In the genomic region with DNA sequence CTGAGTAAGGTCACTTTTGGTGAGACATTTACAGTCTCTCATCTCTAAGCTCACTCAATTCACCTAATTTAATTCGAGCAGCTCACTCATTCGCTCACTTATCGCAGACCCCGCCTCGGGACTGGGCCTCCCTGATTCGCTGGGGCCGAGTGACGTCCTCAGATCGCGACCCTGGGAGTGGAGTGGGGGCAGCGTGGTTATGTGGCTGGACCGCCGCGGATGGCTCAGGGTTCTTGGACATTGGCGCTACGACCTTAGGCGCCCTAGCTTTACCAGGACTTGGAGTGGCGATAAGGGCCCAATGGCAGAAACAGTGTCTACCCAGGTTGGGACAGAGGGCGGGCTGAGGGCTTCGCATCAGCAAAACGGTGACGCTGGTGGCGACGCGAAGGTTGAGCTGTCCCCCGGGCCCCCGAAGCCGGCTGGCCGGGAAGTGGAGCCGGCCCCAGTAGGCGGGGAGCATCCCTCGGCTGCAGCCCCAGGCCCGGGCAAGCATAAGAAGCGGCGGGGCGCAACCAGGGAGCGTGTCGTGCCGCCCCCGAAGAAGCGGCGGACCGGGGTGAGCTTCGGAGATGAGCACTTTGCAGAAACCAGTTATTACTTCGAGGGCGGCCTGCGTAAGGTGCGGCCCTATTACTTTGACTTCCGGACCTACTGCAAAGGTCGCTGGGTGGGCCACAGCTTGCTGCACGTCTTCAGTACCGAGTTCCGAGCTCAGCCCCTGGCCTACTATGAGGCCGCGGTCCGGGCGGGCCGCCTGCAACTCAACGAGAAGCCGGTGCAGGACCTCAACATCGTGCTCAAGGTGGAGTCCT, we compare ENCODE assay signal across 8 cellular contexts. TPM values are rescaled to one million over a fixed set of nuclear protein-coding genes. Genes with fewer than 3 reads are reported as not detected.
DNase-seq lines count a peak whose midpoint lies in the region; ATAC-seq, FAIRE-seq and TF ChIP-seq lines count a peak whose summit lies in the region.

A gene with protein sequence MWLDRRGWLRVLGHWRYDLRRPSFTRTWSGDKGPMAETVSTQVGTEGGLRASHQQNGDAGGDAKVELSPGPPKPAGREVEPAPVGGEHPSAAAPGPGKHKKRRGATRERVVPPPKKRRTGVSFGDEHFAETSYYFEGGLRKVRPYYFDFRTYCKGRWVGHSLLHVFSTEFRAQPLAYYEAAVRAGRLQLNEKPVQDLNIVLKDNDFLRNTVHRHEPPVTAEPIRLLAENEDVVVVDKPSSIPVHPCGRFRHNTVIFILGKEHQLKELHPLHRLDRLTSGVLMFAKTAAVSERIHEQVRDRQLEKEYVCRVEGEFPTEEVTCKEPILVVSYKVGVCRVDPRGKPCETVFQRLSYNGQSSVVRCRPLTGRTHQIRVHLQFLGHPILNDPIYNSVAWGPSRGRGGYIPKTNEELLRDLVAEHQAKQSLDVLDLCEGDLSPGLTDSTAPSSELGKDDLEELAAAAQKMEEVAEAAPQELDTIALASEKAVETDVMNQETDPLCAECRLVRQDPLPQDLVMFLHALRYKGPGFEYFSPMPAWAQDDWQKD (plus strand): TSS at position 161 of the 815 bp plus-strand sequence. CDS start 39 bp downstream, at position 200.

- no peak for TF ChIP-seq CTCF in transverse colon (IDR thresholded peaks at IDR 0.05)

- POLR2A ChIA-PET in T-cell (lab: Charles Lee) = interaction anchor here (0.6 to 1.8 kb wide), 6 partner anchors 20 to 273 kb away, joined by 3 to 18 read pairs (median 5); partner anchors contain the start of genes INAFM2 (in 1 of the 2) and RAD51 (in 1 of the 2)

- H3K27ac Mint-ChIP-seq in T-cell = peak within 1 kb of the TSS; percentile 96 to 97
- H3K27ac Mint-ChIP-seq in activated naive CD8-positive, alpha-beta T cell treated with anti-CD3 and anti-CD28 coated beads, Interleukin-2, amount 50 U/mL, for 24 hours = peak within 1 kb of the TSS; percentile 95

- H3K4me3 ChIP-seq in transverse colon = peak within 1 kb of the TSS; percentile 71 to 90 (median 76)

- H3K36me3 Mint-ChIP-seq in T-cell = peaks cover 16% of the 10 kb centered on the region
- H3K36me3 Mint-ChIP-seq in activated naive CD8-positive, alpha-beta T cell treated with anti-CD3 and anti-CD28 coated beads, Interleukin-2, amount 50 U/mL, for 24 hours (ENCODE audit: low read depth) = peaks cover 16% of the 10 kb centered on the region

- H3K27me3 Mint-ChIP-seq in T-cell = no peaks in the 10 kb centered on the region
- H3K27me3 Mint-ChIP-seq in activated naive CD8-positive, alpha-beta T cell treated with anti-CD3 and anti-CD28 coated beads, Interleukin-2, amount 50 U/mL, for 24 hours = no peaks in the 10 kb centered on the region

- TF ChIP-seq POLR2A in transverse colon (IDR thresholded peaks at IDR 0.05) = peak; percentile 86

- ATAC-seq in HG02588 (IDR thresholded peaks at IDR 0.05; ENCODE audit: unreplicated experiment) = peak; percentile 31
- peak; percentile 66 to 68 (median 67) for ATAC-seq in T-cell (replicated peaks in 1 of 4)
- peak; percentile 77 for ATAC-seq in activated naive CD8-positive, alpha-beta T cell treated with anti-CD3 and anti-CD28 coated beads, Interleukin-2, amount 50 U/mL, for 24 hours

- no peaks in the 10 kb centered on the region for H3K27me3 ChIP-seq in transverse colon

- peaks cover 41 to 52% (median 44%) of the 10 kb centered on the region in 3 donors for H3K4me1 Mint-ChIP-seq in T-cell
- peaks cover 44% of the 10 kb centered on the region for H3K4me1 Mint-ChIP-seq in activated naive CD8-positive, alpha-beta T cell treated with anti-CD3 and anti-CD28 coated beads, Interleukin-2, amount 50 U/mL, for 24 hours

- TF ChIP-seq EP300 in transverse colon (IDR thresholded peaks at IDR 0.05; ENCODE audit: low read depth) = no peak

- no peaks in the 10 kb centered on the region for H3K9me3 ChIP-seq in transverse colon

- in situ Hi-C loops in transverse colon (cut with MboI; ENCODE audit: low pct_ligation_motif_present in 1 of 4, low pct_unique_long_range_greater_than_20kb in 1 of 4, low sequenced_read_pairs in 3 of 4) = no loop called here

- peaks cover 0 to 9% (median under 1%) of the 10 kb centered on the region in 4 donors for H3K36me3 ChIP-seq in transverse colon

- DNase-seq in NCI-H146 treated with DMSO at 0.1 percent for 48 hours (lab: John Stamatoyannopoulos, UW; ENCODE audit: unreplicated experiment) (peak; percentile 70), T-cell (peak; percentile 81 to 95 (median 89)), cardiac septum (ENCODE audit: low spot score) (peak; percentile 95), pons (ENCODE audit: low spot score) (peak; percentile 95), transverse colon (peak; percentile 95)
- DNase-seq in activated naive CD8-positive, alpha-beta T cell treated with anti-CD3 and anti-CD28 coated beads, Interleukin-2, amount 50 U/mL, for 24 hours = peak; percentile 95

- intact Hi-C loops in cardiac septum (cut with DNase I) = no loop called here
- intact Hi-C loops in transverse colon (cut with DNase I; ENCODE audit: low total_unique reads) = no loop called here

- H3K9me3 Mint-ChIP-seq in T-cell = no peaks in the 10 kb centered on the region
- H3K9me3 Mint-ChIP-seq in activated naive CD8-positive, alpha-beta T cell treated with anti-CD3 and anti-CD28 coated beads, Interleukin-2, amount 50 U/mL, for 24 hours = no peaks in the 10 kb centered on the region

- peaks cover 14 to 22% (median 17%) of the 10 kb centered on the region in 4 donors for H3K4me1 ChIP-seq in transverse colon

- CTCF ChIA-PET in T-cell (lab: Charles Lee) = interaction anchor here (0.6 to 1.5 kb wide), 11 partner anchors 20 to 1944 kb away, joined by 3 to 27 read pairs (median 4); partner anchors contain the start of genes RAD51 (in 1 of the 2) and VPS18 (in 1 of the 2)

- FAIRE-seq in G401.6 (lab: Jason Lieb, UNC) = peak; percentile 86

- peak within 1 kb of the TSS; percentile 95 to 98 (median 97) for H3K4me3 Mint-ChIP-seq in T-cell
- H3K4me3 Mint-ChIP-seq in activated naive CD8-positive, alpha-beta T cell treated with anti-CD3 and anti-CD28 coated beads, Interleukin-2, amount 50 U/mL, for 24 hours = peak within 1 kb of the TSS; percentile 98

- 1% methylated on average over 58 of the region's 61 CpGs; no CpG with 5 or more reads in 1 of the 2 donors for WGBS in transverse colon (ENCODE audit: low coverage in 1 of 2), 2 donors

- peak within 1 kb of the TSS; percentile 84 to 91 (median 86) for H3K27ac ChIP-seq in transverse colon

RNA-seq across cellular contexts. Expression of the gene that starts here (rescaled TPM):
- 10 to 100 TPM; 17.4 to 24.7 (median 18.9) TPM for total RNA-seq in T-cell
- 8.7 TPM for total RNA-seq in cardiac septum
- 10 to 100 TPM in 1 of 4 donors, 1 to 10 TPM in 3; 6.7 to 19.3 (median 7.8) TPM for total RNA-seq in transverse colon

Comparison
In these comparisons a context has a peak if more than half of its experiments do, and no peak if none do; other contexts are left out.
1. Peak in every context shown above with its lines: DNase-seq, ATAC-seq, H3K4me3 ChIP-seq and H3K27ac ChIP-seq.